Comparison of ENCODE assay signal across 15 cellular contexts in genomic region chr21:28135646-28136045, GRCh38.
"Had no signal": no experiment of that assay in that cellular context is flagged by ENCODE, and none has a peak within 500 bp of the region (broad histone marks: within the 10 kb centered on the region; RNA-seq: fewer than 3 reads in every experiment).

No MANE protein-coding gene starts in this region.

- ATAC-seq: activated CD4-positive, alpha-beta T cell treated with anti-CD3 and anti-CD28 coated beads for 36 hours; activated CD8-positive, alpha-beta T cell treated with anti-CD3 and anti-CD28 coated beads, Interleukin-2, amount 10 ng/mL, durations not matched to agents 7 days and 5 days; left colon; mucosa of descending colon; natural killer cell treated with Interleukin-12 subunit alpha and Interleukin-12 subunit beta and Interleukin-15 and Interleukin-18, amount 100 ng/mL, for 72 hours; stimulated activated naive CD8-positive, alpha-beta T cell treated with anti-CD3 and anti-CD28 coated beads, Interleukin-15, Interleukin-2, amounts not matched to agents 100 U/mL and 50 U/mL, for 24 hours had no signal

- DNase-seq: activated CD4-positive, alpha-beta T cell treated with anti-CD3 and anti-CD28 coated beads for 36 hours; activated CD8-positive, alpha-beta memory T cell treated with anti-CD3 and anti-CD28 coated beads, Interleukin-2, amount 50 U/mL, for 48 hours; activated CD8-positive, alpha-beta T cell treated with anti-CD3 and anti-CD28 coated beads, Interleukin-2, amount 10 ng/mL, durations not matched to agents 7 days and 5 days; activated naive CD4-positive, alpha-beta T cell; glutamatergic neuron; immature natural killer cell; left colon; mucosa of descending colon; nucleus accumbens; right lobe of liver; stimulated activated CD4-positive, alpha-beta T cell treated with anti-CD3 and anti-CD28 coated beads, Interleukin-2, amount 100 ng/mL, for 24 hours; stimulated activated naive CD8-positive, alpha-beta T cell treated with anti-CD3 and anti-CD28 coated beads, Interleukin-15, Interleukin-2, amounts not matched to agents 100 U/mL and 50 U/mL, for 24 hours; T1000; WERI-Rb-1 had no signal
